Comparison of ENCODE assay signal across 9 cellular contexts in the genomic region with DNA sequence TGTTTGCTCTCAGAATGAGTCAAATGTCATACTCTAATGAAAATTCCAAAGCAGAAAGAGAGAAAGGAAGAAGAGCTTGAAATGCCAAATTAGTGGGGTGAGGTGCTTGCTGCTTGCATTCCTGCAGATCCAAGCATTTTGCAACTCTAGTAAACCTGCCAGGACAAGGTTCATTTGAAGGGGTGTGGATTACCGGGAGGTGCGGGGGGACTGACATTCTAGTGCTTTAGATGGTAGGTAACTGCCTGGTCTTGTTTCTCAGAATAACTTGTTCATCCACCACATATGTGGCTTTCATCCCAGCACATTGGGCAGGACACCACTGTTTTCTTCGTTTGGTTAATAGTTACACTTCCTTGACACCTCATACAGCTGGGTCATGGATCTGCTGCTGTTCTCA.
DNase-seq lines count a peak whose midpoint lies in the region; ATAC-seq, FAIRE-seq and TF ChIP-seq lines count a peak whose summit lies in the region.
"Had no signal": no experiment of that assay in that cellular context is flagged by ENCODE, and none has a peak within 500 bp of the region (broad histone marks: within the 10 kb centered on the region; RNA-seq: fewer than 3 reads in every experiment).

No MANE protein-coding gene starts in this region.

- no peak for TF ChIP-seq CTCF in bronchial epithelial cell (IDR thresholded peaks at IDR 0.05; ENCODE audit: insufficient read depth, low read length, severe bottlenecking)
- no peak for TF ChIP-seq CTCF in kidney (IDR thresholded peaks at IDR 0.05; ENCODE audit: borderline replicate concordance, extremely low read depth, insufficient read depth)

- H3K36me3 ChIP-seq in bronchial epithelial cell (ENCODE audit: control insufficient read depth, insufficient read depth, low read length) (no peaks in the 10 kb centered on the region), kidney (ENCODE audit: control insufficient read depth in 1 of 2, insufficient read depth in 2 of 2, low read length in 2 of 2) (no peaks in the 10 kb centered on the region), small intestine (ENCODE audit: control insufficient read depth in 2 of 2, insufficient read depth in 2 of 2, low read length in 2 of 2) (no peaks in the 10 kb centered on the region)
- H3K36me3 ChIP-seq: cardiac muscle cell had no signal

- peak; percentile 98 for FAIRE-seq in bronchial epithelial cell (lab: Jason Lieb, UNC)
- peak; percentile 19 for FAIRE-seq in kidney (lab: Jason Lieb, UNC)
- FAIRE-seq in small intestine (lab: Jason Lieb, UNC), result no peak

- H3K27me3 ChIP-seq in bronchial epithelial cell (ENCODE audit: control insufficient read depth, insufficient read depth, low read length) (no peaks in the 10 kb centered on the region), small intestine (ENCODE audit: control insufficient read depth in 2 of 2, insufficient read depth in 2 of 2, low read length in 2 of 2) (no peaks in the 10 kb centered on the region)
- H3K27me3 ChIP-seq: cardiac muscle cell had no signal

- H3K27ac ChIP-seq in kidney (ENCODE audit: low read depth in 2 of 2, low read length in 2 of 2) (no peak overlapping the region), small intestine (ENCODE audit: low read depth in 1 of 2, low read length in 1 of 2) (no peak overlapping the region)
- H3K27ac ChIP-seq: cardiac muscle cell had no signal

- no peak overlapping the region for H3K4me3 ChIP-seq in bronchial epithelial cell (ENCODE audit: low read depth, low read length)
- no peak overlapping the region for H3K4me3 ChIP-seq in kidney (ENCODE audit: low read length in 2 of 2)
- no peak overlapping the region for H3K4me3 ChIP-seq in small intestine (ENCODE audit: low read depth in 1 of 2, low read length in 2 of 2)
- H3K4me3 ChIP-seq: cardiac muscle cell had no signal

- ATAC-seq in GM18517 (IDR thresholded peaks at IDR 0.05; ENCODE audit: unreplicated experiment), result no peak
- ATAC-seq in GM21447 (IDR thresholded peaks at IDR 0.05; ENCODE audit: unreplicated experiment), result no peak

- H3K9ac ChIP-seq in kidney (ENCODE audit: low read length in 2 of 2), result no peak overlapping the region

- intact Hi-C loops in kidney (cut with DNase I), result no loop called here

- H3K9me3 ChIP-seq in kidney (ENCODE audit: control insufficient read depth in 1 of 2, low read length in 2 of 2) (no peaks in the 10 kb centered on the region), small intestine (ENCODE audit: control insufficient read depth, low read depth) (no peaks in the 10 kb centered on the region)

- H3K4me1 ChIP-seq in kidney (ENCODE audit: control insufficient read depth in 1 of 2, insufficient read depth in 1 of 2, low read depth in 1 of 2, low read length in 2 of 2) (peaks cover 13 to 22% of the 10 kb centered on the region in 2 donors), small intestine (ENCODE audit: control insufficient read depth in 2 of 2, insufficient read depth in 1 of 2, low read depth in 1 of 2, low read length in 1 of 2) (peaks cover 0 to 2% of the 10 kb centered on the region in 2 donors)

- peak; percentile 91 for DNase-seq in HPDE6-E6E7 (ENCODE audit: extremely low spot score)
- peak; percentile 99 for DNase-seq in bronchial epithelial cell (ENCODE audit: low read depth)
- DNase-seq in kidney, result peak; percentile 69
- peak; percentile 37 for DNase-seq in small intestine
- no peak for DNase-seq in NCI-H1417 (lab: John Stamatoyannopoulos, UW)
- no peak for DNase-seq in DMS53 treated with DMSO at 0.1 percent for 48 hours (lab: John Stamatoyannopoulos, UW; ENCODE audit: unreplicated experiment)

- WGBS in small intestine, 3 donors, result 21 to 43% (median 21%) methylated on average over 3 of the region's 3 CpGs

Comparison
In these comparisons a context has a peak if more than half of its experiments do, and no peak if none do; other contexts are left out.
1. DNase-seq: peak in HPDE6-E6E7 (single experiment), bronchial epithelial cell (single experiment), kidney (single experiment) and small intestine (single experiment); none in NCI-H1417 (0 of 3) and DMS53 treated with DMSO at 0.1 percent for 48 hours (single experiment).